In genomic region chr5:172216345-172216744, GRCh38 we compare ENCODE assay signal across 15 cellular contexts. TPM values are rescaled to one million over a fixed set of nuclear protein-coding genes. Genes with fewer than 3 reads are reported as not detected.
DNase-seq lines count a peak whose midpoint lies in the region; ATAC-seq and TF ChIP-seq lines count a peak whose summit lies in the region.
"Had no signal": no experiment of that assay in that cellular context is flagged by ENCODE, and none has a peak within 500 bp of the region (broad histone marks: within the 10 kb centered on the region; RNA-seq: fewer than 3 reads in every experiment).

No MANE protein-coding gene starts in this region.

- peak overlapping the region; percentile 65 for H3K27ac ChIP-seq in ACC112 (ENCODE audit: low read depth, low read length)

- no peaks in the 10 kb centered on the region for H3K9me3 Mint-ChIP-seq in HFFc6
- H3K9me3 Mint-ChIP-seq in WTC11, result peaks cover 7% of the 10 kb centered on the region; the same call in 1 of the 2 replicates
- H3K9me3 Mint-ChIP-seq in nephron progenitor cell, result peaks cover 45% of the 10 kb centered on the region
- H3K9me3 Mint-ChIP-seq: GM23338 had no signal

- TF ChIP-seq CTCF in HFFc6 (IDR thresholded peaks at IDR 0.05), result no peak
- no peak for TF ChIP-seq CTCF in WTC11 (IDR thresholded peaks at IDR 0.05)
- no peak for TF ChIP-seq CTCF in nephron progenitor cell (IDR thresholded peaks at IDR 0.05)

- H3K27me3 ChIP-seq in ACC112 (ENCODE audit: insufficient read depth, low read length), result no peaks in the 10 kb centered on the region

- CTCF ChIA-PET in WTC11 (lab: Charles Lee), result no interaction called here

- no peak for ATAC-seq in WTC11
- ATAC-seq: GM23338, HepG2 had no signal

- H3K27ac Mint-ChIP-seq in HFFc6 (peak overlapping the region; percentile 62), WTC11 (peak overlapping the region; percentile 62; the same call in 1 of the 2 replicates), nephron progenitor cell (peak overlapping the region; percentile 46)
- H3K27ac Mint-ChIP-seq: B cell; CD4-positive, alpha-beta T cell; GM23338 had no signal

- H3K4me1 Mint-ChIP-seq in HFFc6 (ENCODE audit: low read depth) (peaks cover 22% of the 10 kb centered on the region), WTC11 (no peaks in the 10 kb centered on the region), nephron progenitor cell (no peaks in the 10 kb centered on the region)
- H3K4me1 Mint-ChIP-seq: B cell had no signal

- no peak overlapping the region for H3K4me3 ChIP-seq in ACC112 (ENCODE audit: low read depth, low read length)
- H3K4me3 ChIP-seq: GM23338 had no signal

- POLR2A ChIA-PET in WTC11 (lab: Charles Lee), result no interaction called here

- in situ Hi-C loops in ACHN (cut with HindIII; ENCODE audit: low pct_ligation_motif_present, low pct_unique_long_range_greater_than_20kb, low sequenced_read_pairs), result no loop called here

- H2AFZ ChIP-seq in ACC112 (ENCODE audit: low read length, unreplicated experiment), result no peak overlapping the region
- H2AFZ ChIP-seq: GM23338 had no signal

- H3K27me3 Mint-ChIP-seq in HFFc6 (ENCODE audit: insufficient read depth) (no peaks in the 10 kb centered on the region), WTC11 (ENCODE audit: low read depth) (no peaks in the 10 kb centered on the region), nephron progenitor cell (ENCODE audit: low read depth, poor library complexity) (no peaks in the 10 kb centered on the region)
- H3K27me3 Mint-ChIP-seq: B cell; CD4-positive, alpha-beta T cell had no signal

- H3K79me2 ChIP-seq in ACC112 (ENCODE audit: control insufficient read depth, insufficient read depth, low read length, unreplicated experiment), result peaks cover 16% of the 10 kb centered on the region

- H3K36me3 Mint-ChIP-seq in HFFc6 (ENCODE audit: low read depth) (peaks cover 52% of the 10 kb centered on the region), WTC11 (peaks cover 39% of the 10 kb centered on the region), nephron progenitor cell (ENCODE audit: low read depth) (peaks cover 94% of the 10 kb centered on the region)

- DNase-seq in HFFc6 (no peak), WTC11 (ENCODE audit: low spot score) (no peak), nephron progenitor cell (no peak), ACHN (no peak), T1000 (lab: John Stamatoyannopoulos, UW) (no peak), D341Med (ENCODE audit: low spot score) (no peak)
- DNase-seq: 8988T; C1 segment of cervical spinal cord; CD4-positive, alpha-beta T cell; DND-41; H7 had no signal

- peaks cover 6% of the 10 kb centered on the region for H3K4me1 ChIP-seq in ACC112 (ENCODE audit: control insufficient read depth, insufficient read depth, low read length, unreplicated experiment)

- no peak overlapping the region for H3K4me3 Mint-ChIP-seq in HFFc6
- no peak overlapping the region for H3K4me3 Mint-ChIP-seq in WTC11
- H3K4me3 Mint-ChIP-seq in nephron progenitor cell, result no peak overlapping the region
- H3K4me3 Mint-ChIP-seq: B cell; CD4-positive, alpha-beta T cell; GM23338 had no signal

- H3K36me3 ChIP-seq in ACC112 (ENCODE audit: insufficient read depth, low read length), result peaks cover 41% of the 10 kb centered on the region

TF ChIP-seq in WTC11, 78 proteins besides CTCF, POLR2A, EP300 and RAD21:
- no peak for TF ChIP-seq SOX15 (CRISPR knock-in tag; IDR thresholded peaks at IDR 0.05)
- no peak for TF ChIP-seq ZNF121 (CRISPR knock-in tag; IDR thresholded peaks at IDR 0.05)
- no peak for TF ChIP-seq PREB (CRISPR knock-in tag; IDR thresholded peaks at IDR 0.05; ENCODE audit: borderline replicate concordance)
- no peak for TF ChIP-seq AFF4 (CRISPR knock-in tag; IDR thresholded peaks at IDR 0.05; ENCODE audit: borderline replicate concordance)

RNA-seq across cellular contexts. Expression of gene EFCAB9, which starts 22.4 kb away (rescaled TPM):
- total RNA-seq in HFFc6 (2021; fragmentation: NEBNext Ultra II Directional; extraction: Animal tissue kit (Norgen Biotek cat#: 25700)), result not detected
- total RNA-seq in WTC11 (2021), result not detected in 3 replicates
- total RNA-seq: B cell; CD4-positive, alpha-beta T cell; GM23338; H7; HepG2 had no signal

RNA-seq across cellular contexts. Expression of gene STK10, which starts 28.3 kb away (rescaled TPM):
- total RNA-seq in HFFc6 (2021; fragmentation: NEBNext Ultra II Directional; extraction: Animal tissue kit (Norgen Biotek cat#: 25700)), result 10 to 100 TPM; 39.8 to 51.6 (median 47.5) TPM
- total RNA-seq in WTC11 (2021), result 13.1 to 20.5 TPM (median 15.0 TPM) in 3 replicates
